Comparison of ENCODE assay signal across 8 cellular contexts in the genomic region with DNA sequence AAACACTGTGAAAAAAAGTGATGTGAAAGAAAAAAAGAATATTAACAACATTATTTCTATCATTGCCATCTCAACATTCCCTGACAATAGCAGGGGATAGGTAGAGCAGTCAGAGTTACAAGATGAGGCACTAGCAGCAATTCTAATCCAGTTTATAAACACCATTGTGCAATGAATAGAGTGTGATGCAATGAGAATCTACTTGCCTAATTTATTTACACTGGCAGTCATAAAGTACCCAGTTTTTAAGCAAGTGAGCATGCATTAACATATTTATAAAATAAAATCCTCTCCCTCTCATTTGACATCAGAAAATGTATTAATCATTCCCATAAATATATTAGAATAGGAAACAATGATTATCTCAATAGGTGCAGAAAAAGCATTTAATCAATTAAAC. TPM values are rescaled to one million over a fixed set of nuclear protein-coding genes. Genes with fewer than 3 reads are reported as not detected.
DNase-seq lines count a peak whose midpoint lies in the region; ATAC-seq and TF ChIP-seq lines count a peak whose summit lies in the region.

No MANE protein-coding gene starts in this region.

- H3K4me3 ChIP-seq in left ventricle myocardium inferior (peak overlapping the region; percentile 74), fibroblast of mammary gland (ENCODE audit: control insufficient read depth, low read depth, low read length) (peak overlapping the region; percentile 6), colonic mucosa (no peak overlapping the region)

- no peak for DNase-seq in left ventricle myocardium inferior
- DNase-seq in Right ventricle myocardium inferior (ENCODE audit: missing footprints), result no peak
- DNase-seq in RKO (ENCODE audit: low spot score), result peak; percentile 14
- DNase-seq in fibroblast of mammary gland (ENCODE audit: low read depth), result peak; percentile 79
- DNase-seq in colonic mucosa, result no peak
- DNase-seq in mucosa of gallbladder (ENCODE audit: low spot score), result no peak

- no peaks in the 10 kb centered on the region for H3K9me3 ChIP-seq in left ventricle myocardium inferior (replicated peaks)
- no peaks in the 10 kb centered on the region for H3K9me3 ChIP-seq in colonic mucosa

- no peak overlapping the region for H3K27ac ChIP-seq in left ventricle myocardium inferior (replicated peaks)
- no peak overlapping the region for H3K27ac ChIP-seq in colonic mucosa

- no peaks in the 10 kb centered on the region for H3K27me3 ChIP-seq in left ventricle myocardium inferior (ENCODE audit: low read depth)
- H3K27me3 ChIP-seq in colonic mucosa, result no peaks in the 10 kb centered on the region

- ATAC-seq in Right ventricle myocardium inferior, result no peak
- ATAC-seq in GM18907 (IDR thresholded peaks at IDR 0.05; ENCODE audit: unreplicated experiment), result no peak
- ATAC-seq in HG03571 (IDR thresholded peaks at IDR 0.05; ENCODE audit: unreplicated experiment), result no peak

- H3K36me3 ChIP-seq in left ventricle myocardium inferior (no peaks in the 10 kb centered on the region), colonic mucosa (no peaks in the 10 kb centered on the region)

- intact Hi-C loops in left ventricle myocardium inferior (cut with micrococcal nuclease), result no loop called here
- intact Hi-C loops in Right ventricle myocardium inferior (cut with DNase I), result no loop called here
- intact Hi-C loops in colonic mucosa (cut with DNase I), result no loop called here

- H3K9ac ChIP-seq in colonic mucosa (ENCODE audit: low read depth in 2 of 2, low read length in 2 of 2), result no peak overlapping the region

- H3K4me1 ChIP-seq in left ventricle myocardium inferior (peaks cover 37% of the 10 kb centered on the region), colonic mucosa (no peaks in the 10 kb centered on the region)

- TF ChIP-seq CTCF in left ventricle myocardium inferior (IDR thresholded peaks at IDR 0.05; ENCODE audit: borderline replicate concordance) (no peak), fibroblast of mammary gland (conservative IDR thresholded peaks at IDR 0.05; ENCODE audit: control insufficient read depth, insufficient read depth, low read depth, low read length) (no peak), colonic mucosa (IDR thresholded peaks at IDR 0.05) (no peak)

RNA-seq across cellular contexts. Expression of a gene that starts 2.5 kb away (rescaled TPM):
- total RNA-seq in left ventricle myocardium inferior (5.4 TPM), Right ventricle myocardium inferior (6.2 TPM), colonic mucosa (1 to 10 TPM; 4.9 to 7.5 TPM), mucosa of gallbladder (14.6 TPM)

Comparison
In these comparisons a context has a peak if more than half of its experiments do, and no peak if none do; other contexts are left out.
1. DNase-seq: peak in RKO (single experiment) and fibroblast of mammary gland (single experiment); none in left ventricle myocardium inferior (single experiment), Right ventricle myocardium inferior (single experiment), colonic mucosa (single experiment) and mucosa of gallbladder (single experiment).